Comparison of ENCODE assay signal across 29 cellular contexts in the genomic region with DNA sequence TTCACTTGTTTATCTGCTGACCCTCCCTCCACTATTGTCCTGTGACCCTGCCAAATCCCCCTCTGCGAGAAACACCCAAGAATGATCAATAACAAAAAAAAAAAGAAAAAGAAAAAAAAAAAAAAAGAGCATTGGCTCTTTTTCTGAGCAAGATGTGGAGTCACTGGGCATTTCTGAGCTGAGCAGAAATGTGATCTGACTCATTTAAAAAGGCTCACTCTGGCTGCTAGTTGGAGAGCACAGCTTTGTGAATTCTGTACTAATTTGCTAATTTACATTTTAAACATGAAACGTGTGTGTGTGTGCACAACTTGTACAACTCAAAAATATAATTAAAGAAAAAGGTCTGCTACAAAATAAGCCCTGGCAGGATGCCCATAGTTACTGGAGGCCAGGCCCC. TPM values are rescaled to one million over a fixed set of nuclear protein-coding genes. Genes with fewer than 3 reads are reported as not detected.
DNase-seq lines count a peak whose midpoint lies in the region; ATAC-seq and TF ChIP-seq lines count a peak whose summit lies in the region.
"Had no signal": no experiment of that assay in that cellular context is flagged by ENCODE, and none has a peak within 500 bp of the region (broad histone marks: within the 10 kb centered on the region; RNA-seq: fewer than 3 reads in every experiment).

No MANE protein-coding gene starts in this region.

- peaks cover 4% of the 10 kb centered on the region for H3K9me3 Mint-ChIP-seq in activated T-helper 17 cell treated with anti-CD3 and anti-CD28 coated beads, Interleukin-2, amount 50 U/mL, for 72 hours
- peaks cover 0 to 20% (median 0%) of the 10 kb centered on the region in 11 donors for H3K9me3 Mint-ChIP-seq in naive thymus-derived CD4-positive, alpha-beta T cell
- H3K9me3 Mint-ChIP-seq: activated CD4-positive, alpha-beta T cell treated with anti-CD3 and anti-CD28 coated beads, Interleukin-2, amount 10 ng/mL, durations not matched to agents 24 days and 14 days had no signal

- H3K27ac ChIP-seq in naive thymus-derived CD4-positive, alpha-beta T cell (ENCODE audit: low read depth, low read length) = no peak overlapping the region
- H3K27ac ChIP-seq: esophagus squamous epithelium, gastrocnemius medialis, prostate gland, uterus, WERI-Rb-1 had no signal

- peaks cover under 1% of the 10 kb centered on the region for H3K36me3 Mint-ChIP-seq in activated T-helper 17 cell treated with anti-CD3 and anti-CD28 coated beads, Interleukin-2, amount 50 U/mL, for 72 hours (ENCODE audit: low read depth)
- H3K36me3 Mint-ChIP-seq in naive thymus-derived CD4-positive, alpha-beta T cell = peaks cover under 1 to 31% (median 23%) of the 10 kb centered on the region in 5 donors

- DNase-seq in NCI-H748 (lab: John Stamatoyannopoulos, UW; ENCODE audit: unreplicated experiment) = peak; percentile 29
- no peak for DNase-seq in NCI-H748 treated with DMSO at 0.1 percent for 48 hours (lab: John Stamatoyannopoulos, UW)
- peak; percentile 54 for DNase-seq in BE2C
- no peak for DNase-seq in naive thymus-derived CD4-positive, alpha-beta T cell
- no peak for DNase-seq in GM10248 (ENCODE audit: extremely low spot score)
- DNase-seq in D341Med (ENCODE audit: low spot score) = no peak
- DNase-seq in kidney tubule cell (ENCODE audit: low spot score) = no peak
- DNase-seq: 8988T; activated CD4-positive, alpha-beta T cell treated with anti-CD3 and anti-CD28 coated beads, Interleukin-2, amount 10 ng/mL, durations not matched to agents 24 days and 14 days; activated CD8-positive, alpha-beta memory T cell treated with anti-CD3 and anti-CD28 coated beads, Interleukin-2, amount 50 U/mL, for 48 hours; activated gamma-delta T cell; anterior cingulate cortex; esophagus squamous epithelium; gastrocnemius medialis; hippocampal formation; left colon; mammary epithelial cell; NCI-H2081; NCI-H345; NCI-H82; stimulated activated CD4-positive, alpha-beta T cell treated with anti-CD3 and anti-CD28 coated beads, Interleukin-4, amount 100 ng/mL, for 4 hours; stimulated activated naive CD4-positive, alpha-beta T cell treated with Interleukin-2 at 50 U/mL for 16 hours; T1000; uterus; WERI-Rb-1 had no signal

- peak; percentile 89 for ATAC-seq in activated T-helper 17 cell treated with anti-CD3 and anti-CD28 coated beads, Interleukin-2, amount 50 U/mL, for 72 hours (replicated peaks)
- ATAC-seq in naive thymus-derived CD4-positive, alpha-beta T cell = no peak
- ATAC-seq: gastrocnemius medialis, left colon, sciatic nerve had no signal

- intact Hi-C loops in naive thymus-derived CD4-positive, alpha-beta T cell (cut with micrococcal nuclease) = no loop called here

- no peaks in the 10 kb centered on the region for H3K27me3 Mint-ChIP-seq in activated T-helper 17 cell treated with anti-CD3 and anti-CD28 coated beads, Interleukin-2, amount 50 U/mL, for 72 hours
- H3K27me3 Mint-ChIP-seq in naive thymus-derived CD4-positive, alpha-beta T cell = peaks cover 0 to 3% (median 0%) of the 10 kb centered on the region in 5 donors
- H3K27me3 Mint-ChIP-seq: activated CD4-positive, alpha-beta T cell treated with anti-CD3 and anti-CD28 coated beads, Interleukin-2, amount 10 ng/mL, durations not matched to agents 24 days and 14 days had no signal

- H3K4me3 ChIP-seq in BE2C (ENCODE audit: low read depth, low read length) = no peak overlapping the region
- no peak overlapping the region for H3K4me3 ChIP-seq in naive thymus-derived CD4-positive, alpha-beta T cell (ENCODE audit: low read length)
- H3K4me3 ChIP-seq: esophagus squamous epithelium, gastrocnemius medialis, prostate gland, uterus had no signal

- CTCF ChIA-PET in naive thymus-derived CD4-positive, alpha-beta T cell (lab: Charles Lee) = interaction anchor here (0.6 to 1.0 kb wide), 2 partner anchors 19 to 1908 kb away, joined by 3 to 5 read pairs; no protein-coding TSS in a partner anchor
- CTCF ChIA-PET in GM10248 (lab: Yijun Ruan, JAX) = no interaction called here

- H3K4me1 Mint-ChIP-seq in activated T-helper 17 cell treated with anti-CD3 and anti-CD28 coated beads, Interleukin-2, amount 50 U/mL, for 72 hours = peaks cover 32% of the 10 kb centered on the region
- peaks cover 24 to 89% (median 83%) of the 10 kb centered on the region in 7 donors for H3K4me1 Mint-ChIP-seq in naive thymus-derived CD4-positive, alpha-beta T cell

- no peaks in the 10 kb centered on the region for H3K36me3 ChIP-seq in BE2C
- H3K36me3 ChIP-seq in naive thymus-derived CD4-positive, alpha-beta T cell (ENCODE audit: control insufficient read depth in 2 of 3, insufficient read depth in 3 of 3, low read length in 3 of 3) = peaks cover 0 to 3% (median 0%) of the 10 kb centered on the region in 3 experiments
- H3K36me3 ChIP-seq: esophagus squamous epithelium, gastrocnemius medialis, prostate gland, uterus, WERI-Rb-1 had no signal

- H3K27me3 ChIP-seq in BE2C = peaks cover 6% of the 10 kb centered on the region; the same call in 1 of the 2 replicates
- no peaks in the 10 kb centered on the region for H3K27me3 ChIP-seq in naive thymus-derived CD4-positive, alpha-beta T cell (ENCODE audit: control insufficient read depth in 2 of 2, insufficient read depth in 2 of 2, low read length in 2 of 2)
- H3K27me3 ChIP-seq: gastrocnemius medialis, uterus had no signal

- TF ChIP-seq CTCF in BE2C (IDR thresholded peaks at IDR 0.05; ENCODE audit: low read depth, low read length) (no peak), GM10248 (IDR thresholded peaks at IDR 0.05; ENCODE audit: control extremely low read depth, extremely low read depth, low read depth, missing control alignments) (no peak)

- no peak overlapping the region for H3K4me3 Mint-ChIP-seq in activated T-helper 17 cell treated with anti-CD3 and anti-CD28 coated beads, Interleukin-2, amount 50 U/mL, for 72 hours
- peak overlapping the region in 1 of 10 donors; percentile 50 for H3K4me3 Mint-ChIP-seq in naive thymus-derived CD4-positive, alpha-beta T cell
- H3K4me3 Mint-ChIP-seq: activated CD4-positive, alpha-beta T cell treated with anti-CD3 and anti-CD28 coated beads, Interleukin-2, amount 10 ng/mL, durations not matched to agents 24 days and 14 days had no signal

- H3K27ac Mint-ChIP-seq in activated T-helper 17 cell treated with anti-CD3 and anti-CD28 coated beads, Interleukin-2, amount 50 U/mL, for 72 hours = no peak overlapping the region
- peak overlapping the region in 7 of 9 donors; percentile 65 to 91 (median 87) for H3K27ac Mint-ChIP-seq in naive thymus-derived CD4-positive, alpha-beta T cell
- H3K27ac Mint-ChIP-seq: activated CD4-positive, alpha-beta T cell treated with anti-CD3 and anti-CD28 coated beads, Interleukin-2, amount 10 ng/mL, durations not matched to agents 24 days and 14 days had no signal

- POLR2A ChIA-PET in naive thymus-derived CD4-positive, alpha-beta T cell (lab: Charles Lee) = interaction anchor here (0.6 to 3.7 kb wide), 5 partner anchors 11 to 1048 kb away, joined by 3 to 40 read pairs (median 3); no protein-coding TSS in a partner anchor
- POLR2A ChIA-PET in GM10248 (lab: Yijun Ruan, JAX) = no interaction called here

- no peaks in the 10 kb centered on the region for H3K9me3 ChIP-seq in BE2C
- peaks cover 0 to 5% (median 0%) of the 10 kb centered on the region in 3 experiments for H3K9me3 ChIP-seq in naive thymus-derived CD4-positive, alpha-beta T cell (ENCODE audit: control insufficient read depth in 2 of 3, low read length in 3 of 3)
- H3K9me3 ChIP-seq: esophagus squamous epithelium, gastrocnemius medialis, prostate gland, uterus had no signal

- H3K4me1 ChIP-seq in BE2C = no peaks in the 10 kb centered on the region; the same call in 1 of the 2 replicates
- H3K4me1 ChIP-seq in naive thymus-derived CD4-positive, alpha-beta T cell (ENCODE audit: control insufficient read depth in 2 of 2, insufficient read depth in 2 of 2, low read length in 2 of 2) = peaks cover 10 to 46% of the 10 kb centered on the region in 2 donors
- H3K4me1 ChIP-seq: esophagus squamous epithelium, gastrocnemius medialis, prostate gland, uterus had no signal

RNA-seq across cellular contexts. Expression of gene SCML4, which starts 20.2 kb away (rescaled TPM):
- polyA plus RNA-seq in BE2C (2012; ENCODE audit: insufficient read depth, insufficient read length, low read depth) = not detected
- 1 to 10 TPM; 2.6 to 3.9 TPM for total RNA-seq in activated T-helper 17 cell treated with anti-CD3 and anti-CD28 coated beads, Interleukin-2, amount 50 U/mL, for 72 hours
- 10 to 100 TPM; 20.3 to 95.8 (median 63.3) TPM for total RNA-seq in naive thymus-derived CD4-positive, alpha-beta T cell
- polyA plus RNA-seq in naive thymus-derived CD4-positive, alpha-beta T cell = 100 to 1,000 TPM in 1 of 2 donors, 10 to 100 TPM in 1; 66.1 to 108 TPM
- total RNA-seq: cardiac septum, mammary epithelial cell had no signal
- polyA plus RNA-seq: mammary epithelial cell had no signal

Comparison
In these comparisons a context has a peak if more than half of its experiments do, and no peak if none do; other contexts are left out.
1. DNase-seq: peak in NCI-H748 (single experiment) and BE2C (single experiment); none in NCI-H748 treated with DMSO at 0.1 percent for 48 hours (single experiment), naive thymus-derived CD4-positive, alpha-beta T cell (0 of 9), GM10248 (single experiment), D341Med (single experiment) and kidney tubule cell (single experiment).
2. RNA of gene SCML4, which starts 20.2 kb away (total RNA-seq): 20.3 to 95.8 TPM in naive thymus-derived CD4-positive, alpha-beta T cell; 2.6 to 3.9 TPM in activated T-helper 17 cell treated with anti-CD3 and anti-CD28 coated beads, Interleukin-2, amount 50 U/mL, for 72 hours; every median in the first group is over 4 times any median in the second.